ENCODE assay signal across 1 cellular context in genomic region chr16:20853076-20853597, GRCh38.
TF ChIP-seq lines count a peak whose summit lies in the region.

No MANE protein-coding gene starts in this region.

TF ChIP-seq in endothelial cell of umbilical vein, 7 proteins besides CTCF, POLR2A, EP300 and RAD21:
- TF ChIP-seq POLR2AphosphoS5 (IDR thresholded peaks at IDR 0.05; ENCODE audit: insufficient read depth, low read depth, low read length) (no peak), FOS (IDR thresholded peaks at IDR 0.05; ENCODE audit: borderline replicate concordance, insufficient read depth, low read length) (no peak), EZH2 (IDR thresholded peaks at IDR 0.05; ENCODE audit: borderline replicate concordance, low read depth, low read length, severe bottlenecking) (no peak), MAX (IDR thresholded peaks at IDR 0.05; ENCODE audit: insufficient read depth, insufficient read length) (no peak), GATA2 (IDR thresholded peaks at IDR 0.05; ENCODE audit: insufficient read depth, insufficient read length, low read depth, low read length) (no peak), MYC (IDR thresholded peaks at IDR 0.05; ENCODE audit: low read depth, low read length) (no peak), JUN (IDR thresholded peaks at IDR 0.05; ENCODE audit: borderline replicate concordance, insufficient read depth, insufficient read length, low read depth) (no peak)
